In the genomic region with DNA sequence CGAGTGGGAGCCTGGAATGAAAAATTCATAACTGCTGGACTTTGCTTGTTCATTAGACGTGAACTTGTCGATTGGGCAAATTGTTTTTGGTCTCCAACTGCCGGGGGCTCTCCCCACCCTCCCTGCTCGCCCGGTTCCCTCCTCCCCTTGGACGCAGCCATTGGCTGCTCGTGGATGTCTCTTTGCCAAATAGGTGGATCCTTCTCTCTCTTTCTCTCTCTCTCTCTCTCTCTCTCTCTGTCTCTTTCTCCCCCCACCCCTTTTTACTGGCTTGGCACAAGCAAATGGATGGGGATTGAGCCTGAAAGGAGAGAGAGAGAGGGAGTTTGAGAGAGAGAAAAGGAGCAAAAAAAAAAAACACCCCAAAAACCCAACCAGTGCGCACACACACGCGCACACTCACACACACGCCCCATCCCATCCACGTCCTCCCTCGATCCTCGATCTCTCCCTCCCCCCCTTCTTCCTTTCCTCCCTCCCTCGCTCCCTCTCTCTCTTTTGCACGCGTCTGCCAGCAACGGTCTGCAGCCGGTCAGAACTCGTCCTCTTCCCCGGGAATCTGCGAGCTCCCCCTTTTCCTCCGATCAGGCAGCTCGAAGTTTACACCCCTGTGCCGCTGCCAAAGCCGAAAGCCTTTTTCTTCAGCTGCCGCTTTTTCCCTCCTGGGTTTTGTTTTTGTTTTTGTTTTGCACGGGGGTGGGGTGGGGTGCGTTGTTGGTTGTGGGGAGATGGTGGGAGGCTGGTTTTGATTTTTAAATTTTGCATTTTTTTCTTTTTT, we compare ENCODE assay signal across 8 cellular contexts. TPM values are rescaled to one million over a fixed set of nuclear protein-coding genes. Genes with fewer than 3 reads are reported as not detected.
A peak's percentile ranks its signal among the peaks of the same experiment; 100 is the strongest.
DNase-seq lines count a peak whose midpoint lies in the region; TF ChIP-seq lines count a peak whose summit lies in the region.

No MANE protein-coding gene starts in this region.

- H3K36me3 ChIP-seq in A673 (ENCODE audit: insufficient read depth, low read length, poor library complexity, severe bottlenecking) = peaks cover 9% of the 10 kb centered on the region

- peak; percentile 94 for DNase-seq in A673 (ENCODE audit: low spot score)
- DNase-seq in GM12865 (ENCODE audit: low read depth) = peak; percentile 42
- peak; percentile 92 to 96 for DNase-seq in NCI-H446 (lab: John Stamatoyannopoulos, UW)
- DNase-seq in astrocyte of the spinal cord (ENCODE audit: low read depth, low spot score) = peak; percentile 96
- DNase-seq in hippocampal formation (lab: John Stamatoyannopoulos, UW) = peak; percentile 84 to 95
- peak; percentile 84 for DNase-seq in skeletal muscle cell (ENCODE audit: low read depth)
- no peak for DNase-seq in NCI-H1930 (lab: John Stamatoyannopoulos, UW)
- DNase-seq in NCI-H345 treated with DMSO at 0.1 percent for 48 hours (lab: John Stamatoyannopoulos, UW; ENCODE audit: unreplicated experiment) = no peak

- no peaks in the 10 kb centered on the region for H3K9me3 ChIP-seq in A673 (ENCODE audit: low read depth, low read length, poor library complexity, severe bottlenecking)

- POLR2A ChIA-PET in A673 (lab: Charles Lee; ENCODE audit: low non-redundant PET) = interaction anchor here (0.6 to 0.7 kb wide), 2 partner anchors 43 to 277 kb away, joined by 3 to 4 read pairs; no protein-coding TSS in a partner anchor

- intact Hi-C loops in A673 (cut with micrococcal nuclease; ENCODE audit: unreplicated experiment) = no loop called here

- no TSS peak for BruUV-seq in A673 (replicated peaks; lab: Mats Ljungman, UMichigan)

- peak overlapping the region; percentile 84 for H3K27ac ChIP-seq in A673 (ENCODE audit: low read depth, low read length, poor library complexity, severe bottlenecking)

- CTCF ChIA-PET in A673 (lab: Charles Lee) = interaction anchor here (0.7 kb wide), 2 partner anchors 15 to 330 kb away, joined by 3 to 17 read pairs; no protein-coding TSS in a partner anchor

- TF ChIP-seq CTCF in A673 (conservative IDR thresholded peaks at IDR 0.05; ENCODE audit: low read depth, low read length) (no peak), GM12865 (IDR thresholded peaks at IDR 0.05; ENCODE audit: insufficient read depth, low read depth, low read length, missing control alignments) (no peak), astrocyte of the spinal cord (IDR thresholded peaks at IDR 0.05; ENCODE audit: low read depth, low read length) (no peak)

- no peaks in the 10 kb centered on the region for H3K27me3 ChIP-seq in A673 (replicated peaks; ENCODE audit: insufficient read depth, low read depth, low read length, poor library complexity)

- H3K4me3 ChIP-seq in A673 (ENCODE audit: low read depth, low read length, poor library complexity, severe bottlenecking) (peak overlapping the region; percentile 51), GM12865 (ENCODE audit: low read depth, low read length) (peak overlapping the region; percentile 36), astrocyte of the spinal cord (ENCODE audit: low read depth, low read length) (peak overlapping the region; percentile 51), skeletal muscle cell (ENCODE audit: low read depth, low read length) (peak overlapping the region; percentile 51)

- in situ Hi-C loops in astrocyte of the spinal cord (cut with HindIII; ENCODE audit: low sequenced_read_pairs) = no loop called here

- peaks cover 51% of the 10 kb centered on the region for H3K4me1 ChIP-seq in A673 (ENCODE audit: insufficient read depth, low read length, poor library complexity, severe bottlenecking)

RNA-seq across cellular contexts. Expression of a gene that starts 27.8 kb away (rescaled TPM):
- 69.7 and 77.9 TPM in 2 replicates for total RNA-seq in A673 (2021)

RNA-seq across cellular contexts. Expression of a gene that starts 53.7 kb away (rescaled TPM):
- 0.17 TPM in 2 replicates for total RNA-seq in A673 (2021)

Comparison
In these comparisons a context has a peak if more than half of its experiments do, and no peak if none do; other contexts are left out.
1. DNase-seq: peak in A673 (single experiment), GM12865 (single experiment), NCI-H446 (2 of 2), astrocyte of the spinal cord (single experiment), hippocampal formation (2 of 2) and skeletal muscle cell (single experiment); none in NCI-H1930 (0 of 2) and NCI-H345 treated with DMSO at 0.1 percent for 48 hours (single experiment).
2. Peak in every context shown above with its lines, with median percentiles within 50 percentile points of each other: H3K4me3 ChIP-seq.